In the genomic region with DNA sequence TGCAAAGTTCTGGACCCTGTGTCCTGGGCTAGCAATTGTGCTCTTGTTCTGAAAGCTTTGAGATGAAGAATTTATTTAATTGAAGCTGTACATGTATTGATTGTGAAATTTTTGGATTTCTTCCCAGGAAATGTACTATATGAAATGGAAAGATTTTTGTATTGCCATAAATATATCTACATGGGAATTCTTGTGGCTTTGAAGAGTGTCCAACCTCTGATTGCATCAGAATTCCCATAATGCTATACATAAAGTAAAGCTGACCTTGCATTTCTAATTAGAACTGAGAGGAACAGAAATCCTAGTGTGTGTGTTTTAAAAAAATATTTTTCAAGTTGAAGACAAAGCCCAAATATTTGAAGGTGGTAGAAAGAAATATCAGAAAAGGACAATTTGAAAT, we compare ENCODE assay signal across 1 cellular context.
TF ChIP-seq lines count a peak whose summit lies in the region.

No MANE protein-coding gene starts in this region.

TF ChIP-seq in WTC11, 78 proteins besides CTCF, POLR2A, EP300 and RAD21 (continued from another document):
- TF ChIP-seq OVOL2 (CRISPR knock-in tag; IDR thresholded peaks at IDR 0.05; ENCODE audit: borderline replicate concordance): no peak
- TF ChIP-seq KAT7 (CRISPR knock-in tag; IDR thresholded peaks at IDR 0.05; ENCODE audit: borderline replicate concordance): no peak
- TF ChIP-seq JUN (CRISPR knock-in tag; IDR thresholded peaks at IDR 0.05): no peak
